In the genomic region with DNA sequence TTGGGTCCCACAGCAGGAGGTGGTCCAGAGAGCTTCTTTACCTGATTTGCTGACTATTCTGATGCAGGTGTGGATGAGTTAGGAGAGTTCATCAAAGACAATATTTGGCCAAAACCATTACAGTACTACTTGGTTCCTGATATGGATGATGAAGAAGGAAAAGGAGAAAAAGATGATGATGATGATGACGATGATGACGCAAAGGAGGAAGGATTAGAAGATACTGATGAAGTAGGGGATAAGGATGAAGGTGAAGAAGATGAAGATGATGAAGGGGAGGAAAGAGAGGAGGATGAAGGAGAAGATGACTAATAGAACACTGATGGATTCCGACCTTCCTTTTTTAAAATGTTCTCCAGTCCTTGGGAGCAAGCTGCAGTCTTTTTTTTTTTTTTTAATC, we compare ENCODE assay signal across 35 cellular contexts.
DNase-seq lines count a peak whose midpoint lies in the region; ATAC-seq, FAIRE-seq and TF ChIP-seq lines count a peak whose summit lies in the region.
"Had no signal": no experiment of that assay in that cellular context is flagged by ENCODE, and none has a peak within 500 bp of the region (broad histone marks: within the 10 kb centered on the region; RNA-seq: fewer than 3 reads in every experiment).

No MANE protein-coding gene starts in this region.

- FAIRE-seq in HepG2 (lab: Jason Lieb, UNC) (no peak), H54 (lab: Jason Lieb, UNC) (no peak)
- FAIRE-seq: A204.1, A549, D721Med had no signal

- intact Hi-C loops in HepG2 (cut with micrococcal nuclease; ENCODE audit: unreplicated experiment) (no loop called here), right lobe of liver (cut with DNase I) (no loop called here)

- no peaks in the 10 kb centered on the region for H4K20me1 ChIP-seq in HepG2 (ENCODE audit: insufficient read depth, low read length)
- H4K20me1 ChIP-seq: BLaER1 had no signal

- TF ChIP-seq EP300 in HepG2 (IDR thresholded peaks at IDR 0.05; ENCODE audit: low read depth in 2 of 2, low read length in 2 of 2): no peak
- TF ChIP-seq EP300 in HepG2 (CRISPR knock-in tag; IDR thresholded peaks at IDR 0.05; ENCODE audit: borderline replicate concordance): no peak

- TF ChIP-seq CTCF in HepG2 (CRISPR knock-in tag; IDR thresholded peaks at IDR 0.05) (no peak), right lobe of liver (IDR thresholded peaks at IDR 0.05) (no peak), HEK293 (tag by site-specific recombination; IDR thresholded peaks at IDR 0.05) (no peak)

- TF ChIP-seq POLR2A in HepG2 (IDR thresholded peaks at IDR 0.05; ENCODE audit: insufficient read depth in 1 of 2, low read depth in 2 of 2, low read length in 2 of 2) (no peak), right lobe of liver (IDR thresholded peaks at IDR 0.05) (no peak), H54 (IDR thresholded peaks at IDR 0.05; ENCODE audit: low read depth, low read length) (no peak)

- no peak overlapping the region for H2AFZ ChIP-seq in HepG2 (ENCODE audit: low read length)

- H3K4me1 ChIP-seq in HepG2 (ENCODE audit: insufficient read depth, low read length) (no peaks in the 10 kb centered on the region), right lobe of liver (no peaks in the 10 kb centered on the region), HEK293 (ENCODE audit: control insufficient read depth, insufficient read depth, low read length) (no peaks in the 10 kb centered on the region)
- H3K4me1 ChIP-seq: A549; BE2C; BLaER1; BLaER1 treated with 17β-estradiol and CSF1 and Interleukin-3, amounts not matched to agents 10 nM and 100 nM; Caco-2 had no signal

- H3K4me3 Mint-ChIP-seq in activated T-helper 17 cell treated with anti-CD3 and anti-CD28 coated beads, Interleukin-2, amount 50 U/mL, for 72 hours: no peak overlapping the region
- H3K4me3 Mint-ChIP-seq: B cell; CD14-positive monocyte; CD4-positive, alpha-beta memory T cell; CD4-positive, alpha-beta T cell; CD4-positive, CD25-positive, alpha-beta regulatory T cell; CD8-positive, alpha-beta memory T cell; CD8-positive, alpha-beta T cell had no signal

- in situ Hi-C loops in HepG2 (cut with HindIII; ENCODE audit: extremely low pct_ligation_motif_present, low pct_unique_long_range_greater_than_20kb): no loop called here

- no peak for DNase-seq in HepG2 (ENCODE audit: low spot score)
- no peak for DNase-seq in right lobe of liver
- DNase-seq in H54 (ENCODE audit: insufficient read length, low spot score): no peak
- no peak for DNase-seq in hepatic stellate cell (ENCODE audit: low spot score)
- DNase-seq: 8988T; ACHN; AML-193; BE2C; C1 segment of cervical spinal cord; Caco-2; Calu3; CD4-positive, alpha-beta memory T cell; CD4-positive, alpha-beta T cell; CD4-positive, CD25-positive, alpha-beta regulatory T cell; CD8-positive, alpha-beta memory T cell; CD8-positive, alpha-beta T cell; COR-L47; DMS 273 treated with DMSO at 0.1 percent for 48 hours; DMS153; DMS53; DMS79; DMS79 treated with DMSO at 0.1 percent for 48 hours; DND-41; EL had no signal

- peaks cover 3% of the 10 kb centered on the region for H3K9me3 Mint-ChIP-seq in activated T-helper 17 cell treated with anti-CD3 and anti-CD28 coated beads, Interleukin-2, amount 50 U/mL, for 72 hours
- H3K9me3 Mint-ChIP-seq: CD4-positive, alpha-beta memory T cell; CD4-positive, alpha-beta T cell; CD8-positive, alpha-beta memory T cell; CD8-positive, alpha-beta T cell had no signal

- no peak overlapping the region for H3K4me2 ChIP-seq in HepG2 (ENCODE audit: low read depth, low read length)
- H3K4me2 ChIP-seq: A549; BLaER1; BLaER1 treated with 17β-estradiol and CSF1 and Interleukin-3, amounts not matched to agents 10 nM and 100 nM had no signal

- H3K9me3 ChIP-seq in HepG2 (ENCODE audit: low read length) (no peaks in the 10 kb centered on the region), right lobe of liver (no peaks in the 10 kb centered on the region), HEK293 (ENCODE audit: control insufficient read depth, insufficient read depth, low read depth, low read length) (no peaks in the 10 kb centered on the region)
- H3K9me3 ChIP-seq: A549; BE2C; BLaER1; BLaER1 treated with 17β-estradiol and CSF1 and Interleukin-3, amounts not matched to agents 10 nM and 100 nM; Caco-2 had no signal

- TF ChIP-seq RAD21 in HepG2 (CRISPR knock-in tag; IDR thresholded peaks at IDR 0.05): no peak

- H3K27me3 Mint-ChIP-seq in activated T-helper 17 cell treated with anti-CD3 and anti-CD28 coated beads, Interleukin-2, amount 50 U/mL, for 72 hours: no peaks in the 10 kb centered on the region
- H3K27me3 Mint-ChIP-seq: B cell; CD4-positive, alpha-beta memory T cell; CD4-positive, alpha-beta T cell; CD4-positive, CD25-positive, alpha-beta regulatory T cell; CD8-positive, alpha-beta memory T cell had no signal

- CTCF ChIA-PET in HepG2 (lab: Yijun Ruan, JAX; ENCODE audit: low intra/inter-chr PET ratio, low total read pairs): no interaction called here
- CTCF ChIA-PET in HEK293 (lab: Yijun Ruan, JAX): interaction anchor here (1.0 kb wide), 1 partner anchor 14 kb away, joined by 4 read pairs; no protein-coding TSS in a partner anchor

- H3K79me2 ChIP-seq in HepG2 (ENCODE audit: insufficient read depth, low read length): no peaks in the 10 kb centered on the region

- H3K27ac ChIP-seq in HepG2 (ENCODE audit: extremely low read length, insufficient read depth, low read length): no peak overlapping the region
- no peak overlapping the region for H3K27ac ChIP-seq in right lobe of liver
- no peak overlapping the region for H3K27ac ChIP-seq in HEK293 (ENCODE audit: extremely low read depth, low read depth, low read length)
- H3K27ac ChIP-seq: 22Rv1; A549; BLaER1; BLaER1 treated with 17β-estradiol and CSF1 and Interleukin-3, amounts not matched to agents 10 nM and 100 nM; C4-2B had no signal

- H3K4me3 ChIP-seq in HepG2 (replicated peaks in 1 of 3; ENCODE audit: insufficient read depth in 1 of 3, low read depth in 2 of 3, low read length in 3 of 3): no peak overlapping the region
- no peak overlapping the region for H3K4me3 ChIP-seq in right lobe of liver
- H3K4me3 ChIP-seq in HEK293 (ENCODE audit: low read depth, low read length): no peak overlapping the region
- H3K4me3 ChIP-seq: A549; BLaER1; BLaER1 treated with 17β-estradiol and CSF1 and Interleukin-3, amounts not matched to agents 10 nM and 100 nM had no signal

- no peak overlapping the region for H3K9ac ChIP-seq in HepG2 (ENCODE audit: insufficient read depth, low read depth, low read length)
- H3K9ac ChIP-seq: BLaER1; BLaER1 treated with 17β-estradiol and CSF1 and Interleukin-3, amounts not matched to agents 10 nM and 100 nM had no signal

- H3K27me3 ChIP-seq in HepG2 (ENCODE audit: control insufficient read depth in 1 of 2, insufficient read depth in 2 of 2, low read length in 2 of 2) (no peaks in the 10 kb centered on the region), right lobe of liver (no peaks in the 10 kb centered on the region)
- H3K27me3 ChIP-seq: BE2C; BLaER1; BLaER1 treated with 17β-estradiol and CSF1 and Interleukin-3, amounts not matched to agents 10 nM and 100 nM had no signal

- H3K27ac Mint-ChIP-seq in activated T-helper 17 cell treated with anti-CD3 and anti-CD28 coated beads, Interleukin-2, amount 50 U/mL, for 72 hours: peak overlapping the region; percentile 6
- H3K27ac Mint-ChIP-seq: B cell; CD14-positive monocyte; CD4-positive, alpha-beta memory T cell; CD4-positive, alpha-beta T cell; CD4-positive, CD25-positive, alpha-beta regulatory T cell; CD8-positive, alpha-beta T cell had no signal

- no peak for ATAC-seq in HepG2
- no peak for ATAC-seq in right lobe of liver
- no peak for ATAC-seq in activated T-helper 17 cell treated with anti-CD3 and anti-CD28 coated beads, Interleukin-2, amount 50 U/mL, for 72 hours (replicated peaks)
- ATAC-seq: A549; CD8-positive, alpha-beta T cell had no signal

- peaks cover 52% of the 10 kb centered on the region for H3K36me3 Mint-ChIP-seq in activated T-helper 17 cell treated with anti-CD3 and anti-CD28 coated beads, Interleukin-2, amount 50 U/mL, for 72 hours (ENCODE audit: low read depth)

- POLR2A ChIA-PET in HepG2 (lab: Yijun Ruan, JAX): no interaction called here
- POLR2A ChIA-PET in HEK293 (lab: Yijun Ruan, JAX): no interaction called here

- H3K36me3 ChIP-seq in HepG2 (replicated peaks in 1 of 2; ENCODE audit: control insufficient read depth in 1 of 2, insufficient read depth in 2 of 2, low read length in 2 of 2) (0 out of 5 replicates have a peak, but pooled peaks cover 0 to 3% of the 10 kb centered on the region in 2 experiments), right lobe of liver (no peaks in the 10 kb centered on the region), HEK293 (ENCODE audit: control insufficient read depth in 2 of 2, insufficient read depth in 1 of 2, low read length in 2 of 2) (no peaks in the 10 kb centered on the region)
- H3K36me3 ChIP-seq: BE2C had no signal

- H3K4me1 Mint-ChIP-seq in activated T-helper 17 cell treated with anti-CD3 and anti-CD28 coated beads, Interleukin-2, amount 50 U/mL, for 72 hours: no peaks in the 10 kb centered on the region
- H3K4me1 Mint-ChIP-seq: B cell; CD14-positive monocyte; CD4-positive, alpha-beta memory T cell; CD4-positive, CD25-positive, alpha-beta regulatory T cell; CD8-positive, alpha-beta memory T cell had no signal

- no TSS peak for BruUV-seq in HepG2 (replicated peaks; lab: Mats Ljungman, UMichigan)

- WGBS in HepG2 (ENCODE audit: low lambda C conversion rate): 98% methylated on average over 3 of the region's 3 CpGs
- 96% methylated on average over 3 of the region's 3 CpGs for WGBS in right lobe of liver (ENCODE audit: insufficient coverage, low coverage, low lambda C conversion rate, missing lambda C conversion rate)

TF ChIP-seq in HepG2, 621 proteins besides CTCF, POLR2A, EP300 and RAD21:
- TF ChIP-seq PRMT3 (CRISPR knock-in tag; IDR thresholded peaks at IDR 0.05; ENCODE audit: borderline replicate concordance, low read depth) (no peak), KDM1A (CRISPR knock-in tag; IDR thresholded peaks at IDR 0.05) (no peak), ZNF317 (CRISPR knock-in tag; IDR thresholded peaks at IDR 0.05) (no peak), KLF9 (CRISPR knock-in tag; IDR thresholded peaks at IDR 0.05; ENCODE audit: low read depth) (no peak), CREB1 (IDR thresholded peaks at IDR 0.05) (peak; percentile 57; the same call in 1 of the 2 replicates), CREB1 (CRISPR knock-in tag; IDR thresholded peaks at IDR 0.05) (no peak)
TF ChIP-seq in HepG2: peak in this region for 1.

TF ChIP-seq in HEK293, 187 proteins besides CTCF, POLR2A, EP300 and RAD21 (continues in another document):
- no peak for TF ChIP-seq KLF9 (tag by site-specific recombination; IDR thresholded peaks at IDR 0.05; ENCODE audit: low read depth)
- TF ChIP-seq, protein P1, sequence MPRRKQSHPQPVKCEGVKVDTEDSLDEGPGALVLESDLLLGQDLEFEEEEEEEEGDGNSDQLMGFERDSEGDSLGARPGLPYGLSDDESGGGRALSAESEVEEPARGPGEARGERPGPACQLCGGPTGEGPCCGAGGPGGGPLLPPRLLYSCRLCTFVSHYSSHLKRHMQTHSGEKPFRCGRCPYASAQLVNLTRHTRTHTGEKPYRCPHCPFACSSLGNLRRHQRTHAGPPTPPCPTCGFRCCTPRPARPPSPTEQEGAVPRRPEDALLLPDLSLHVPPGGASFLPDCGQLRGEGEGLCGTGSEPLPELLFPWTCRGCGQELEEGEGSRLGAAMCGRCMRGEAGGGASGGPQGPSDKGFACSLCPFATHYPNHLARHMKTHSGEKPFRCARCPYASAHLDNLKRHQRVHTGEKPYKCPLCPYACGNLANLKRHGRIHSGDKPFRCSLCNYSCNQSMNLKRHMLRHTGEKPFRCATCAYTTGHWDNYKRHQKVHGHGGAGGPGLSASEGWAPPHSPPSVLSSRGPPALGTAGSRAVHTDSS (tag by site-specific recombination; IDR thresholded peaks at IDR 0.05): peak; percentile 79
